8 cellular contexts compared by ENCODE assay signal in genomic region chr22:45602824-45603301, GRCh38.
DNase-seq lines count a peak whose midpoint lies in the region; ATAC-seq and TF ChIP-seq lines count a peak whose summit lies in the region.

No MANE protein-coding gene starts in this region.

- H3K27ac ChIP-seq in iPS DF 6.9 (ENCODE audit: low read length) = no peak overlapping the region

- no peaks in the 10 kb centered on the region for H3K36me3 ChIP-seq in iPS DF 6.9 (ENCODE audit: control insufficient read depth, insufficient read depth, low read length)

- DNase-seq in COLO829 (ENCODE audit: low spot score) (peak; percentile 79), iPS DF 6.9 (ENCODE audit: low read depth, low spot score) (peak; percentile 75), occipital lobe (lab: John Stamatoyannopoulos, UW) (no peak), NCI-H226 (no peak)
- peak; percentile 39 for DNase-seq in Jurkat, Clone E6-1 (ENCODE audit: low read depth, low spot score)
- no peak for DNase-seq in activated T-cell treated with anti-CD3 and anti-CD28 coated beads, Interleukin-2, amount 50 U/mL, for 1 hour

- no peaks in the 10 kb centered on the region for H3K9me3 ChIP-seq in iPS DF 6.9 (ENCODE audit: control insufficient read depth, insufficient read depth, low read length)

- no CpG with 5 or more reads among the region's 15 CpGs for WGBS in iPS DF 6.9 (ENCODE audit: insufficient coverage, insufficient read length)

- ATAC-seq in SK-N-SH treated with all-trans-retinoic acid at 6 μM for 48 hours (peak; percentile 96), HG03097 (IDR thresholded peaks at IDR 0.05; ENCODE audit: low FRiP score, unreplicated experiment) (no peak)

- H3K4me3 ChIP-seq in Jurkat, Clone E6-1 (ENCODE audit: low read length) = no peak overlapping the region
- H3K4me3 ChIP-seq in iPS DF 6.9 (ENCODE audit: low read length) = no peak overlapping the region

- H3K4me1 ChIP-seq in iPS DF 6.9 (ENCODE audit: control insufficient read depth, insufficient read depth, low read length) = peaks cover 3% of the 10 kb centered on the region; the same call in 1 of the 2 replicates

- H3K27me3 ChIP-seq in iPS DF 6.9 (ENCODE audit: control insufficient read depth, insufficient read depth, low read length) = no peaks in the 10 kb centered on the region

TF ChIP-seq in SK-N-SH treated with all-trans-retinoic acid at 6 μM for 48 hours, 23 proteins besides CTCF, POLR2A, EP300 and RAD21:
- TF ChIP-seq BACH2 (CRISPR knock-in tag; IDR thresholded peaks at IDR 0.05; ENCODE audit: borderline replicate concordance) (no peak), ZC3H10 (CRISPR knock-in tag; IDR thresholded peaks at IDR 0.05) (no peak), ZNF70 (CRISPR knock-in tag; IDR thresholded peaks at IDR 0.05) (no peak), PPARA (CRISPR knock-in tag; IDR thresholded peaks at IDR 0.05; ENCODE audit: borderline replicate concordance) (no peak), ISL1 (CRISPR knock-in tag; IDR thresholded peaks at IDR 0.05) (no peak), RARB (CRISPR knock-in tag; IDR thresholded peaks at IDR 0.05) (no peak), CSDC2 (CRISPR knock-in tag; IDR thresholded peaks at IDR 0.05) (no peak), OSR1 (CRISPR knock-in tag; IDR thresholded peaks at IDR 0.05) (no peak)
- TF ChIP-seq, protein P1, sequence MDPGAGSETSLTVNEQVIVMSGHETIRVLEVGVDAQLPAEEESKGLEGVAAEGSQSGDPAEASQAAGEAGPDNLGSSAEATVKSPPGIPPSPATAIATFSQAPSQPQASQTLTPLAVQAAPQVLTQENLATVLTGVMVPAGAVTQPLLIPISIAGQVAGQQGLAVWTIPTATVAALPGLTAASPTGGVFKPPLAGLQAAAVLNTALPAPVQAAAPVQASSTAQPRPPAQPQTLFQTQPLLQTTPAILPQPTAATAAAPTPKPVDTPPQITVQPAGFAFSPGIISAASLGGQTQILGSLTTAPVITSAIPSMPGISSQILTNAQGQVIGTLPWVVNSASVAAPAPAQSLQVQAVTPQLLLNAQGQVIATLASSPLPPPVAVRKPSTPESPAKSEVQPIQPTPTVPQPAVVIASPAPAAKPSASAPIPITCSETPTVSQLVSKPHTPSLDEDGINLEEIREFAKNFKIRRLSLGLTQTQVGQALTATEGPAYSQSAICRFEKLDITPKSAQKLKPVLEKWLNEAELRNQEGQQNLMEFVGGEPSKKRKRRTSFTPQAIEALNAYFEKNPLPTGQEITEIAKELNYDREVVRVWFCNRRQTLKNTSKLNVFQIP (CRISPR knock-in tag; IDR thresholded peaks at IDR 0.05; ENCODE audit: borderline replicate concordance, low read depth) = no peak

Comparison
In these comparisons a context has a peak if more than half of its experiments do, and no peak if none do; other contexts are left out.
1. DNase-seq: peak in COLO829 (single experiment), Jurkat, Clone E6-1 (single experiment) and iPS DF 6.9 (single experiment); none in activated T-cell treated with anti-CD3 and anti-CD28 coated beads, Interleukin-2, amount 50 U/mL, for 1 hour (single experiment), occipital lobe (single experiment) and NCI-H226 (single experiment).